23 cellular contexts compared by ENCODE assay signal in genomic region chr16:86212706-86213426, GRCh38.
A peak's percentile ranks its signal among the peaks of the same experiment; 100 is the strongest.
DNase-seq lines count a peak whose midpoint lies in the region; ATAC-seq and TF ChIP-seq lines count a peak whose summit lies in the region.
"Had no signal": no experiment of that assay in that cellular context is flagged by ENCODE, and none has a peak within 500 bp of the region (broad histone marks: within the 10 kb centered on the region; RNA-seq: fewer than 3 reads in every experiment).

No MANE protein-coding gene starts in this region.

- peak; percentile 42 for DNase-seq in KBM-7
- no peak for DNase-seq in T-helper 17 cell
- no peak for DNase-seq in mesendoderm
- DNase-seq in upper lobe of left lung, result no peak
- DNase-seq in stimulated activated CD4-positive, alpha-beta T cell treated with anti-CD3 and anti-CD28 coated beads, Interleukin-4, amount 100 ng/mL, for 1 hour, result no peak
- DNase-seq in GM10266 (ENCODE audit: extremely low spot score), result no peak
- DNase-seq in HUDEP-2 (lab: John Stamatoyannopoulos, UW; ENCODE audit: unreplicated experiment in 76 of 76), result no peak
- DNase-seq: activated naive CD4-positive, alpha-beta T cell treated with anti-CD3 and anti-CD28 coated beads for 36 hours; activated T-cell treated with anti-CD3 and anti-CD28 coated beads, Interleukin-2, amount 50 U/mL, for 24 hours; aorta; cerebellar nuclear complex; effector memory CD4-positive, alpha-beta T cell; glutamatergic neuron; HCEC 1CT; left lung; NCI-H1092 treated with DMSO at 0.1 percent for 48 hours; NCI-H2081 treated with DMSO at 0.1 percent for 48 hours; NCI-H524; occipital lobe; SHP77; T-cell had no signal

- no peak overlapping the region for H3K27ac Mint-ChIP-seq in T-helper 17 cell
- H3K27ac Mint-ChIP-seq: activated naive CD4-positive, alpha-beta T cell treated with anti-CD3 and anti-CD28 coated beads for 36 hours; activated T-cell treated with anti-CD3 and anti-CD28 coated beads, Interleukin-2, amount 50 U/mL, for 24 hours had no signal

- ATAC-seq in T-helper 17 cell, result peak; percentile 54
- ATAC-seq in upper lobe of left lung (ENCODE audit: low FRiP score in 2 of 2), result no peak
- ATAC-seq: left lung had no signal

- peaks cover 17% of the 10 kb centered on the region for H3K27me3 Mint-ChIP-seq in T-helper 17 cell

- H3K4ac ChIP-seq in mesendoderm (ENCODE audit: low read depth, low read length), result no peak overlapping the region

- H3K18ac ChIP-seq in mesendoderm (ENCODE audit: low read length), result no peak overlapping the region

- H4K8ac ChIP-seq in mesendoderm (ENCODE audit: low read depth, low read length), result no peak overlapping the region

- WGBS in mesendoderm (ENCODE audit: extremely low coverage, insufficient coverage, low lambda C conversion rate), result no CpG with 5 or more reads among the region's 11 CpGs
- 63 to 71% methylated on average over 11 of the region's 11 CpGs for WGBS in upper lobe of left lung, 2 donors

- no peak overlapping the region for H3K4me3 ChIP-seq in mesendoderm (ENCODE audit: low read length)
- no peak overlapping the region for H3K4me3 ChIP-seq in upper lobe of left lung
- H3K4me3 ChIP-seq: left lung had no signal

- H3K9ac ChIP-seq in mesendoderm (ENCODE audit: low read length), result no peak overlapping the region
- H3K9ac ChIP-seq: KMS-11 had no signal

- no peak overlapping the region for H3K27ac ChIP-seq in mesendoderm (ENCODE audit: low read depth, low read length)
- peak overlapping the region in 3 of 4 donors; percentile 35 to 79 (median 60) for H3K27ac ChIP-seq in upper lobe of left lung
- H3K27ac ChIP-seq: KMS-11, left lung, VCaP had no signal

- H2AK5ac ChIP-seq in mesendoderm (ENCODE audit: low read length), result peak overlapping the region; percentile 14

- H3K4me2 ChIP-seq in mesendoderm (ENCODE audit: low read length), result no peak overlapping the region
- H3K4me2 ChIP-seq: KMS-11 had no signal

- no peak for TF ChIP-seq EP300 in upper lobe of left lung (IDR thresholded peaks at IDR 0.05)

- H3K4me1 Mint-ChIP-seq in T-helper 17 cell, result no peaks in the 10 kb centered on the region

- H2BK5ac ChIP-seq in mesendoderm (ENCODE audit: low read length), result no peak overlapping the region

- H3K23ac ChIP-seq in mesendoderm (ENCODE audit: low read length), result no peak overlapping the region

- in situ Hi-C loops in KBM-7 (cut with MboI; ENCODE audit: low pct_unique_long_range_greater_than_20kb, low sequenced_read_pairs), result no loop called here

- H4K5ac ChIP-seq in mesendoderm (ENCODE audit: low read length), result no peak overlapping the region

- no peak overlapping the region for H3K56ac ChIP-seq in mesendoderm (ENCODE audit: low read length)

- TF ChIP-seq CTCF in upper lobe of left lung (IDR thresholded peaks at IDR 0.05) (no peak), GM10266 (IDR thresholded peaks at IDR 0.05; ENCODE audit: control insufficient read depth, insufficient read depth, low read depth, missing control alignments) (no peak)

- H3K36me3 Mint-ChIP-seq in T-helper 17 cell (ENCODE audit: low read depth), result peaks cover 2% of the 10 kb centered on the region
- H3K36me3 Mint-ChIP-seq: T-cell had no signal

- H3K4me1 ChIP-seq in mesendoderm (ENCODE audit: control insufficient read depth, low read depth, low read length) (peaks cover 3% of the 10 kb centered on the region), upper lobe of left lung (peaks cover 0 to 21% (median 9%) of the 10 kb centered on the region in 4 donors)

- H3K79me2 ChIP-seq in mesendoderm (ENCODE audit: control insufficient read depth, insufficient read depth, low read length), result no peaks in the 10 kb centered on the region

- TF ChIP-seq POLR2A in upper lobe of left lung (IDR thresholded peaks at IDR 0.05), result no peak

- H3K36me3 ChIP-seq in mesendoderm (ENCODE audit: control insufficient read depth, insufficient read depth, low read length) (no peaks in the 10 kb centered on the region), upper lobe of left lung (no peaks in the 10 kb centered on the region)
- H3K36me3 ChIP-seq: left lung had no signal

- no peak overlapping the region for H2BK120ac ChIP-seq in mesendoderm (ENCODE audit: low read depth, low read length)

- H3K4me3 Mint-ChIP-seq in T-helper 17 cell, result no peak overlapping the region
- H3K4me3 Mint-ChIP-seq: activated naive CD4-positive, alpha-beta T cell treated with anti-CD3 and anti-CD28 coated beads for 36 hours; activated T-cell treated with anti-CD3 and anti-CD28 coated beads, Interleukin-2, amount 50 U/mL, for 24 hours; T-cell had no signal

- H3K79me1 ChIP-seq in mesendoderm (ENCODE audit: low read length), result no peaks in the 10 kb centered on the region

- no peaks in the 10 kb centered on the region for H3K27me3 ChIP-seq in mesendoderm (ENCODE audit: insufficient read depth, low read length, poor library complexity)
- no peaks in the 10 kb centered on the region for H3K27me3 ChIP-seq in upper lobe of left lung

- no peak overlapping the region for H2BK15ac ChIP-seq in mesendoderm (replicated peaks; ENCODE audit: low read depth)

- H3K9me3 ChIP-seq in T-helper 17 cell (ENCODE audit: control insufficient read depth, low read length, poor library complexity, severe bottlenecking) (no peaks in the 10 kb centered on the region), upper lobe of left lung (no peaks in the 10 kb centered on the region)
